24 cellular contexts compared by ENCODE assay signal in genomic region chr10:110772454-110773025, GRCh38.
A peak's percentile ranks its signal among the peaks of the same experiment; 100 is the strongest.
DNase-seq lines count a peak whose midpoint lies in the region; ATAC-seq and TF ChIP-seq lines count a peak whose summit lies in the region.
"Had no signal": no experiment of that assay in that cellular context is flagged by ENCODE, and none has a peak within 500 bp of the region (broad histone marks: within the 10 kb centered on the region; RNA-seq: fewer than 3 reads in every experiment).

No MANE protein-coding gene starts in this region.

- no peak overlapping the region for H3K4me3 ChIP-seq in SK-N-SH (ENCODE audit: low read depth in 2 of 2, low read length in 1 of 2)
- no peak overlapping the region for H3K4me3 ChIP-seq in OCI-LY1 (ENCODE audit: low read depth, low read length, poor library complexity, severe bottlenecking)
- H3K4me3 ChIP-seq in neural cell (ENCODE audit: low read length): no peak overlapping the region
- no peak overlapping the region for H3K4me3 ChIP-seq in right lobe of liver
- no peak overlapping the region for H3K4me3 ChIP-seq in testis
- H3K4me3 ChIP-seq: BLaER1 treated with 17β-estradiol and CSF1 and Interleukin-3, amounts not matched to agents 10 nM and 100 nM; GM23248; lung; smooth muscle cell; stomach had no signal

- H3K4me2 ChIP-seq in SK-N-SH: no peak overlapping the region
- H3K4me2 ChIP-seq in OCI-LY1 (ENCODE audit: low read length): peak overlapping the region; percentile 36; the same call in 1 of the 2 replicates
- H3K4me2 ChIP-seq in neural cell (ENCODE audit: low read length): no peak overlapping the region
- H3K4me2 ChIP-seq: BLaER1 treated with 17β-estradiol and CSF1 and Interleukin-3, amounts not matched to agents 10 nM and 100 nM; smooth muscle cell had no signal

- TF ChIP-seq POLR2A in right lobe of liver (IDR thresholded peaks at IDR 0.05): no peak
- TF ChIP-seq POLR2A in testis (IDR thresholded peaks at IDR 0.05): no peak

- H4K20me1 ChIP-seq in SK-N-SH (ENCODE audit: insufficient read depth): no peaks in the 10 kb centered on the region
- H4K20me1 ChIP-seq in OCI-LY1 (ENCODE audit: insufficient read depth, low read length): no peaks in the 10 kb centered on the region
- no peaks in the 10 kb centered on the region for H4K20me1 ChIP-seq in neural cell (ENCODE audit: insufficient read depth)
- H4K20me1 ChIP-seq: BLaER1 treated with 17β-estradiol and CSF1 and Interleukin-3, amounts not matched to agents 10 nM and 100 nM had no signal

- H3K27me3 ChIP-seq in SK-N-SH (ENCODE audit: insufficient read depth) (no peaks in the 10 kb centered on the region), OCI-LY1 (ENCODE audit: insufficient read depth, low read length) (no peaks in the 10 kb centered on the region), neural cell (ENCODE audit: insufficient read depth, low read depth, low read length) (no peaks in the 10 kb centered on the region), right lobe of liver (no peaks in the 10 kb centered on the region), testis (no peaks in the 10 kb centered on the region)
- H3K27me3 ChIP-seq: BLaER1 treated with 17β-estradiol and CSF1 and Interleukin-3, amounts not matched to agents 10 nM and 100 nM; neutrophil; stomach had no signal

- intact Hi-C loops in right lobe of liver (cut with DNase I) (no loop called here), testis (cut with DNase I; ENCODE audit: low total_unique reads) (no loop called here)

- ATAC-seq in SK-N-SH treated with all-trans-retinoic acid at 6 μM for 48 hours (no peak), right lobe of liver (no peak)

- H3K9me3 ChIP-seq in SK-N-SH (no peaks in the 10 kb centered on the region), OCI-LY1 (ENCODE audit: low read length) (no peaks in the 10 kb centered on the region), neural cell (ENCODE audit: low read length) (no peaks in the 10 kb centered on the region), right lobe of liver (no peaks in the 10 kb centered on the region), testis (no peaks in the 10 kb centered on the region)
- H3K9me3 ChIP-seq: BLaER1 treated with 17β-estradiol and CSF1 and Interleukin-3, amounts not matched to agents 10 nM and 100 nM; neutrophil; stomach had no signal

- CTCF ChIA-PET in SK-N-SH (lab: Yijun Ruan, JAX): interaction anchor here (0.7 to 1.8 kb wide), 5 partner anchors 9 to 94 kb away, joined by 3 to 7 read pairs (median 3); no protein-coding TSS in a partner anchor

- H3K4me1 ChIP-seq in SK-N-SH (ENCODE audit: control insufficient read depth in 1 of 2, insufficient read depth in 2 of 2, low read depth in 1 of 2, low read length in 1 of 2) (peaks cover 4 to 17% of the 10 kb centered on the region in 2 experiments; a peak in 2 of 4 replicates), OCI-LY1 (ENCODE audit: insufficient read depth, low read length, severe bottlenecking) (peaks cover 41% of the 10 kb centered on the region), right lobe of liver (peaks cover 0 to 10% (median 3%) of the 10 kb centered on the region in 4 donors), testis (no peaks in the 10 kb centered on the region)
- H3K4me1 ChIP-seq: BLaER1 treated with 17β-estradiol and CSF1 and Interleukin-3, amounts not matched to agents 10 nM and 100 nM; stomach had no signal

- H2AFZ ChIP-seq in SK-N-SH (ENCODE audit: low read depth): no peak overlapping the region
- H2AFZ ChIP-seq in OCI-LY1 (ENCODE audit: low read length): no peak overlapping the region
- no peak overlapping the region for H2AFZ ChIP-seq in neural cell (ENCODE audit: low read depth, low read length)
- H2AFZ ChIP-seq: GM23248 had no signal

- POLR2A ChIA-PET in SK-N-SH (lab: Yijun Ruan, JAX): no interaction called here

- TF ChIP-seq RAD21 in SK-N-SH (IDR thresholded peaks at IDR 0.05; ENCODE audit: low read length) (no peak), neural cell (conservative IDR thresholded peaks at IDR 0.05) (no peak)

- peak overlapping the region in 1 of 2 experiments; percentile 60; a peak in 2 of 4 replicates for H3K27ac ChIP-seq in SK-N-SH (ENCODE audit: low read depth in 2 of 2, low read length in 1 of 2)
- H3K27ac ChIP-seq in OCI-LY1 (ENCODE audit: low read depth, low read length, poor library complexity, severe bottlenecking): peak overlapping the region; percentile 71
- peak overlapping the region; percentile 46 for H3K27ac ChIP-seq in neural cell (ENCODE audit: low read length)
- no peak overlapping the region for H3K27ac ChIP-seq in right lobe of liver
- H3K27ac ChIP-seq in testis: no peak overlapping the region
- H3K27ac ChIP-seq: BLaER1 treated with 17β-estradiol and CSF1 and Interleukin-3, amounts not matched to agents 10 nM and 100 nM; GM23248; neutrophil; stomach; VCaP had no signal

- H3K36me3 ChIP-seq in SK-N-SH (replicated peaks in 1 of 2; ENCODE audit: control insufficient read depth in 1 of 2, insufficient read depth in 2 of 2, low read length in 1 of 2) (no peaks in the 10 kb centered on the region), OCI-LY1 (ENCODE audit: insufficient read depth, low read length) (no peaks in the 10 kb centered on the region), neural cell (ENCODE audit: insufficient read depth, low read length) (no peaks in the 10 kb centered on the region), right lobe of liver (no peaks in the 10 kb centered on the region), testis (ENCODE audit: low read depth, missing control alignments) (no peaks in the 10 kb centered on the region)
- H3K36me3 ChIP-seq: BLaER1 treated with 17β-estradiol and CSF1 and Interleukin-3, amounts not matched to agents 10 nM and 100 nM; neutrophil; stomach had no signal

- DNase-seq in SK-N-SH (no peak), NCI-H1417 treated with DMSO at 0.1 percent for 48 hours (lab: John Stamatoyannopoulos, UW) (peak; percentile 8), right lobe of liver (no peak), testis (no peak)
- DNase-seq in activated CD8-positive, alpha-beta memory T cell treated with anti-CD3 and anti-CD28 coated beads for 24 hours: no peak
- DNase-seq: activated CD4-positive, alpha-beta T cell treated with anti-CD3 and anti-CD28 coated beads, Interleukin-2, amount 10 ng/mL, durations not matched to agents 24 days and 14 days; activated CD8-positive, alpha-beta memory T cell treated with anti-CD3 and anti-CD28 coated beads, Interleukin-2, amount 50 U/mL, for 4 hours; activated naive CD8-positive, alpha-beta T cell treated with anti-CD3 and anti-CD28 coated beads, Interleukin-2, amount 10 ng/mL, durations not matched to agents 7 days and 5 days; Calu3; cerebellar nuclear complex; foreskin fibroblast; GM23248; islet precursor cell; NK-92 treated with Interleukin-12 subunit alpha and Interleukin-12 subunit beta, amount 100 ng/mL, for 24 hours; stomach; trophoblast cell had no signal

- no peaks in the 10 kb centered on the region for H3K79me2 ChIP-seq in SK-N-SH (ENCODE audit: insufficient read depth)
- no peaks in the 10 kb centered on the region for H3K79me2 ChIP-seq in OCI-LY1 (ENCODE audit: insufficient read depth, low read length)
- no peaks in the 10 kb centered on the region for H3K79me2 ChIP-seq in neural cell (replicated peaks; ENCODE audit: insufficient read depth, low read length)

- no peak for TF ChIP-seq CTCF in SK-N-SH (IDR thresholded peaks at IDR 0.05)
- TF ChIP-seq CTCF in OCI-LY1 (IDR thresholded peaks at IDR 0.05; ENCODE audit: low read length): no peak
- TF ChIP-seq CTCF in neural cell (IDR thresholded peaks at IDR 0.05; ENCODE audit: poor library complexity, severe bottlenecking): no peak
- no peak for TF ChIP-seq CTCF in right lobe of liver (IDR thresholded peaks at IDR 0.05)
- TF ChIP-seq CTCF in testis (IDR thresholded peaks at IDR 0.05): no peak

- H3F3A ChIP-seq in SK-N-SH (replicated peaks; ENCODE audit: insufficient read depth): peaks cover 3% of the 10 kb centered on the region
- H3F3A ChIP-seq in OCI-LY1 (ENCODE audit: insufficient read depth, low read length): no peaks in the 10 kb centered on the region
- H3F3A ChIP-seq in neural cell (ENCODE audit: insufficient read depth, low read length, poor library complexity, severe bottlenecking): no peaks in the 10 kb centered on the region

- H3K9ac ChIP-seq in SK-N-SH: no peak overlapping the region
- H3K9ac ChIP-seq in OCI-LY1 (ENCODE audit: low read length): no peak overlapping the region
- peak overlapping the region; percentile 27 for H3K9ac ChIP-seq in neural cell (ENCODE audit: low read length)
- H3K9ac ChIP-seq: BLaER1 treated with 17β-estradiol and CSF1 and Interleukin-3, amounts not matched to agents 10 nM and 100 nM; GM23248 had no signal

- TF ChIP-seq EP300 in SK-N-SH (IDR thresholded peaks at IDR 0.05; ENCODE audit: borderline replicate concordance in 1 of 2, low read depth in 1 of 2, low read length in 1 of 2) (no peak; a peak in 1 of 4 replicates), neural cell (conservative IDR thresholded peaks at IDR 0.05; ENCODE audit: poor library complexity, severe bottlenecking) (peak; percentile 22)

- 78% methylated on average over 3 of the region's 3 CpGs for WGBS in SK-N-SH (ENCODE audit: low lambda C conversion rate)
- WGBS in right lobe of liver (ENCODE audit: insufficient coverage, low coverage, low lambda C conversion rate, missing lambda C conversion rate): 87% methylated on average over 3 of the region's 3 CpGs
- 86 to 91% methylated on average over 3 of the region's 3 CpGs for WGBS in testis, 2 donors

- no peaks in the 10 kb centered on the region for H3K9me2 ChIP-seq in SK-N-SH
- no peaks in the 10 kb centered on the region for H3K9me2 ChIP-seq in OCI-LY1 (ENCODE audit: low read depth, low read length)
- no peaks in the 10 kb centered on the region for H3K9me2 ChIP-seq in neural cell (ENCODE audit: insufficient read depth, low read length)

TF ChIP-seq in SK-N-SH, 30 proteins besides CTCF, POLR2A, EP300 and RAD21:
- TF ChIP-seq GATA2 (CRISPR knock-in tag; IDR thresholded peaks at IDR 0.05) (peak; percentile 34), FOSL2 (IDR thresholded peaks at IDR 0.05; ENCODE audit: borderline replicate concordance, low read depth) (no peak)

TF ChIP-seq in SK-N-SH treated with all-trans-retinoic acid at 6 μM for 48 hours, 23 proteins besides CTCF, POLR2A, EP300 and RAD21 (continues in another document):
- no peak for TF ChIP-seq ARNTL (CRISPR knock-in tag; IDR thresholded peaks at IDR 0.05; ENCODE audit: borderline replicate concordance, low read depth)
- no peak for TF ChIP-seq PPARA (CRISPR knock-in tag; IDR thresholded peaks at IDR 0.05; ENCODE audit: borderline replicate concordance)
- no peak for TF ChIP-seq CSDC2 (CRISPR knock-in tag; IDR thresholded peaks at IDR 0.05)
- no peak for TF ChIP-seq RARB (CRISPR knock-in tag; IDR thresholded peaks at IDR 0.05)
- TF ChIP-seq ZC3H10 (CRISPR knock-in tag; IDR thresholded peaks at IDR 0.05): no peak
- TF ChIP-seq BACH2 (CRISPR knock-in tag; IDR thresholded peaks at IDR 0.05; ENCODE audit: borderline replicate concordance): no peak

TF ChIP-seq in neural cell, 6 proteins besides CTCF, POLR2A, EP300 and RAD21:
- TF ChIP-seq POLR2AphosphoS5 (IDR thresholded peaks at IDR 0.05) (peak; percentile 30), SMC3 (conservative IDR thresholded peaks at IDR 0.05; ENCODE audit: poor library complexity) (no peak)

Comparison
In these comparisons a context has a peak if more than half of its experiments do, and no peak if none do; other contexts are left out.
1. H3K27ac ChIP-seq: peak in OCI-LY1 (single experiment) and neural cell (single experiment); none in right lobe of liver (0 of 3) and testis (0 of 2).